35 cellular contexts compared by ENCODE assay signal in the genomic region with DNA sequence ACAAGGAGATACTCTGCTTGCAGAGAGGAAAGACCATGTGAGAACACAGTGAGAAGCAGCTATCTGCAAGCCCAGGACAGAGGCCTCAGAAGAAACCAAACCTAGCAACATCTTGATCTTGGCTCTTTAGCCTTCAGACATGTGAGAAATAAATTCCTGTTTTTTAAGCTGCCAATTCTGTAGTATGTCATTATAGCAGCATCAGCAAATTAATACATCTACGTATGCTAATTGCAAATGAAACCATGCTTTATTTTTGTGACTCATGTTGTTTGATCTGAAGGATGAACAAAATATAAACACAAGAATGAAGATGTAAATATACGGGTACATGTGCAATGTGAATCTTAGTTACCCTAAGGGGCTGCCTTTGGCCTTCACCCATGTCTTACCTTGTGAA.
"Had no signal": no experiment of that assay in that cellular context is flagged by ENCODE, and none has a peak within 500 bp of the region (broad histone marks: within the 10 kb centered on the region; RNA-seq: fewer than 3 reads in every experiment).

No MANE protein-coding gene starts in this region.

- H3K36me3 ChIP-seq: MG63 had no signal

- H3K27me3 ChIP-seq: MG63 had no signal

- DNase-seq: Kasumi-1, MG63, MM.1S, MV-4-11, NCI-H1048, NCI-H1092, NCI-H1092 treated with DMSO at 0.1 percent for 48 hours, NCI-H1105, NCI-H1105 treated with DMSO at 0.1 percent for 48 hours, NCI-H1417, NCI-H1417 treated with DMSO at 0.1 percent for 48 hours, NCI-H1436, NCI-H1436 treated with DMSO at 0.1 percent for 48 hours, NCI-H146, NCI-H1694, NCI-H1694 treated with DMSO at 0.1 percent for 48 hours, NCI-H187, NCI-H187 treated with DMSO at 0.1 percent for 48 hours, NCI-H1930, NCI-H2029, NCI-H2029 treated with DMSO at 0.1 percent for 48 hours, NCI-H2081, NCI-H2081 treated with DMSO at 0.1 percent for 48 hours, NCI-H2107, NCI-H2171, NCI-H2171 treated with DMSO at 0.1 percent for 48 hours, NCI-H2227 treated with DMSO at 0.1 percent for 48 hours, NCI-H226, NCI-H345, NCI-H446, NCI-H446 treated with DMSO at 0.1 percent for 48 hours, NCI-H510A, NCI-H510A treated with DMSO at 0.1 percent for 48 hours, NCI-H524, NCI-H524 treated with DMSO at 0.1 percent for 48 hours had no signal

- H3K4me3 ChIP-seq: MG63 had no signal

- H3K9me3 ChIP-seq: MG63 had no signal
